17 cellular contexts compared by ENCODE assay signal in the genomic region with DNA sequence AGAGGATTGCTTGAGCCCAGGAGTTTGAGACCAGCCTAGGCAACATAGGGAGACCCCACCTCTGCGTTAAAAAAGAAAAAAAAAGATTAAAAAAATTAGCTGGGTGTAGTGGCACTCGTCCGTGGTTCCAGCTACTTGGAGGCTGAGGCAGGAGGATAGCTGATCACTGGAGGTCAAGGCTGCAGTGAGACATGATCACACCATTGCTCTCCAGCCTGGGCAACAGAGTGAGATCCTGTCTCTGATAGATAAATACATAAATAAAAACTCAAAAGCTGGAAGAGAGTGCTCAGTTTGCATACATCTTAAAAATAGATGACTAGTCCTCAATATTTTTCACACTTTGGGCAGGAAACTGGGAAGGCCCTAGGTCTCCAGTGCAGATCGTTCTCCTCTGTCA. TPM values are rescaled to one million over a fixed set of nuclear protein-coding genes. Genes with fewer than 3 reads are reported as not detected.
A peak's percentile ranks its signal among the peaks of the same experiment; 100 is the strongest.
DNase-seq lines count a peak whose midpoint lies in the region; ATAC-seq and TF ChIP-seq lines count a peak whose summit lies in the region.
"Had no signal": no experiment of that assay in that cellular context is flagged by ENCODE, and none has a peak within 500 bp of the region (broad histone marks: within the 10 kb centered on the region; RNA-seq: fewer than 3 reads in every experiment).

No MANE protein-coding gene starts in this region.

- no peaks in the 10 kb centered on the region for H3K9me3 ChIP-seq in SU-DHL-6 (ENCODE audit: insufficient read depth, low read length)
- H3K9me3 ChIP-seq in colonic mucosa, result no peaks in the 10 kb centered on the region
- H3K9me3 ChIP-seq in spleen, result no peaks in the 10 kb centered on the region
- H3K9me3 ChIP-seq: thyroid gland had no signal

- no peaks in the 10 kb centered on the region for H3K9me3 Mint-ChIP-seq in activated T-cell treated with anti-CD3 and anti-CD28 coated beads, Interleukin-2, amount 50 U/mL, for 24 hours
- H3K9me3 Mint-ChIP-seq: activated T-helper 1 cell treated with anti-CD3 and anti-CD28 coated beads, Interleukin-12 subunit alpha, Interleukin-12 subunit beta, Interleukin-2, Interleukin-4 antibody, amounts not matched to agents 30 ng/mL and 10 ng/mL and 1 ng/mL, durations not matched to agents 14 hours and 24 hours and 36 hours had no signal

- peaks cover 69% of the 10 kb centered on the region for H3F3A ChIP-seq in SU-DHL-6 (ENCODE audit: insufficient read depth)

- no peaks in the 10 kb centered on the region for H3K4me1 ChIP-seq in colonic mucosa
- H3K4me1 ChIP-seq in spleen, result peaks cover 65 to 100% (median 88%) of the 10 kb centered on the region in 6 donors
- H3K4me1 ChIP-seq: thyroid gland had no signal

- H3K36me3 Mint-ChIP-seq in activated T-cell treated with anti-CD3 and anti-CD28 coated beads, Interleukin-2, amount 50 U/mL, for 24 hours (ENCODE audit: low read depth), result peaks cover 66% of the 10 kb centered on the region

- H3K4me3 ChIP-seq in SU-DHL-6 (ENCODE audit: insufficient read depth, low read length, poor library complexity, severe bottlenecking), result no peak overlapping the region
- no peak overlapping the region for H3K4me3 ChIP-seq in colonic mucosa
- no peak overlapping the region for H3K4me3 ChIP-seq in spleen
- H3K4me3 ChIP-seq: GM23248, thyroid gland had no signal

- H3K27me3 Mint-ChIP-seq in activated T-cell treated with anti-CD3 and anti-CD28 coated beads, Interleukin-2, amount 50 U/mL, for 24 hours, result no peaks in the 10 kb centered on the region

- peaks cover 91% of the 10 kb centered on the region for H3K4me1 Mint-ChIP-seq in activated T-cell treated with anti-CD3 and anti-CD28 coated beads, Interleukin-2, amount 50 U/mL, for 24 hours (ENCODE audit: low read depth)

- no peak for DNase-seq in activated T-cell treated with anti-CD3 and anti-CD28 coated beads, Interleukin-2, amount 50 U/mL, for 24 hours
- no peak for DNase-seq in activated T-cell treated with anti-CD3 and anti-CD28 coated beads, Interleukin-2, amount 50 U/mL, for 1 hour
- DNase-seq in colonic mucosa (peak; percentile 2), spleen (no peak), HCEC 1CT (no peak), NOMO-1 treated with DMSO at 0.1 percent for 48 hours (lab: John Stamatoyannopoulos, UW; ENCODE audit: unreplicated experiment) (no peak)
- DNase-seq: brain microvascular endothelial cell; effector memory CD4-positive, alpha-beta T cell; GM23248; MM.1S; NCI-H748 treated with DMSO at 0.1 percent for 48 hours; SW 1271; thyroid gland had no signal

- H3K27me3 ChIP-seq in SU-DHL-6 (ENCODE audit: low read length) (no peaks in the 10 kb centered on the region), colonic mucosa (no peaks in the 10 kb centered on the region), spleen (replicated peaks in 1 of 7) (no peaks in the 10 kb centered on the region)
- H3K27me3 ChIP-seq: brain microvascular endothelial cell, thyroid gland had no signal

- H3K79me2 ChIP-seq in SU-DHL-6 (ENCODE audit: insufficient read depth, low read length), result peaks cover 100% of the 10 kb centered on the region

- peaks cover 43% of the 10 kb centered on the region for H4K20me1 ChIP-seq in SU-DHL-6 (ENCODE audit: low read depth, low read length)

- H3K27ac ChIP-seq in SU-DHL-6 (ENCODE audit: low read depth, low read length) (peak overlapping the region; percentile 74), colonic mucosa (no peak overlapping the region), spleen (peak overlapping the region in 7 of 8 donors; percentile 6 to 86 (median 69))
- H3K27ac ChIP-seq: brain microvascular endothelial cell, GM23248, thyroid gland had no signal

- H3K4me2 ChIP-seq in SU-DHL-6 (ENCODE audit: low read depth, low read length, poor library complexity, severe bottlenecking), result peak overlapping the region; percentile 56

- TF ChIP-seq POLR2A in spleen (IDR thresholded peaks at IDR 0.05), result no peak

- no peak overlapping the region for H3K4me3 Mint-ChIP-seq in activated T-cell treated with anti-CD3 and anti-CD28 coated beads, Interleukin-2, amount 50 U/mL, for 24 hours

- peak overlapping the region; percentile 98 for H3K27ac Mint-ChIP-seq in activated T-cell treated with anti-CD3 and anti-CD28 coated beads, Interleukin-2, amount 50 U/mL, for 24 hours

- intact Hi-C loops in colonic mucosa (cut with DNase I) (no loop called here), spleen (cut with DNase I; ENCODE audit: low total_unique reads) (no loop called here)

- no peaks in the 10 kb centered on the region for H3K9me2 ChIP-seq in SU-DHL-6 (replicated peaks; ENCODE audit: insufficient read depth, low read length)

- H3K36me3 ChIP-seq in SU-DHL-6 (ENCODE audit: low read length) (peaks cover 24% of the 10 kb centered on the region), colonic mucosa (no peaks in the 10 kb centered on the region), spleen (peaks cover 0 to 24% (median 4%) of the 10 kb centered on the region in 6 donors)
- H3K36me3 ChIP-seq: brain microvascular endothelial cell, thyroid gland had no signal

- TF ChIP-seq CTCF in SU-DHL-6 (IDR thresholded peaks at IDR 0.05; ENCODE audit: insufficient read depth, low read length, poor library complexity, severe bottlenecking) (no peak), colonic mucosa (IDR thresholded peaks at IDR 0.05) (no peak), spleen (IDR thresholded peaks at IDR 0.05 in 8 of 11, conservative IDR thresholded peaks at IDR 0.05 in 3 of 11) (no peak)

- H3K9ac ChIP-seq in SU-DHL-6 (ENCODE audit: low read length) (0 out of 2 replicates have a peak overlapping the region, but pooled peaks have one; percentile 14), colonic mucosa (ENCODE audit: low read depth in 2 of 2, low read length in 2 of 2) (no peak overlapping the region)
- H3K9ac ChIP-seq: GM23248 had no signal

- WGBS in spleen, 5 donors, result 82 to 87% (median 84%) methylated on average over 4 of the region's 4 CpGs

- ATAC-seq in GM21360 (IDR thresholded peaks at IDR 0.05; ENCODE audit: unreplicated experiment), result no peak
- ATAC-seq: activated CD4-positive, CD25-positive, alpha-beta regulatory T cell treated with anti-CD3 and anti-CD28 coated beads, Interleukin-2, amount 50 U/mL, for 24 hours had no signal

- H2AFZ ChIP-seq in SU-DHL-6 (ENCODE audit: low read depth, low read length, severe bottlenecking), result no peak overlapping the region
- H2AFZ ChIP-seq: GM23248 had no signal

RNA-seq across cellular contexts. Expression of gene TMEM131L, which starts 54.1 kb away (rescaled TPM):
- total RNA-seq in colonic mucosa, result 1 to 10 TPM; 4.8 to 6.2 TPM
- 100 to 1,000 TPM in 1 of 7 donors, 10 to 100 TPM in 6; 73.5 to 105 (median 83.1) TPM for total RNA-seq in spleen
- 10 to 100 TPM; 20.9 to 23.1 (median 21.5) TPM for polyA plus RNA-seq in spleen

Comparison
In these comparisons a context has a peak if more than half of its experiments do, and no peak if none do; other contexts are left out.
1. RNA of gene TMEM131L, which starts 54.1 kb away (total RNA-seq): 73.5 to 105 TPM in spleen; 4.8 to 6.2 TPM in colonic mucosa; every median in the first group is over 10 times any median in the second.